Comparison of ENCODE assay signal across 1 cellular context in the genomic region with DNA sequence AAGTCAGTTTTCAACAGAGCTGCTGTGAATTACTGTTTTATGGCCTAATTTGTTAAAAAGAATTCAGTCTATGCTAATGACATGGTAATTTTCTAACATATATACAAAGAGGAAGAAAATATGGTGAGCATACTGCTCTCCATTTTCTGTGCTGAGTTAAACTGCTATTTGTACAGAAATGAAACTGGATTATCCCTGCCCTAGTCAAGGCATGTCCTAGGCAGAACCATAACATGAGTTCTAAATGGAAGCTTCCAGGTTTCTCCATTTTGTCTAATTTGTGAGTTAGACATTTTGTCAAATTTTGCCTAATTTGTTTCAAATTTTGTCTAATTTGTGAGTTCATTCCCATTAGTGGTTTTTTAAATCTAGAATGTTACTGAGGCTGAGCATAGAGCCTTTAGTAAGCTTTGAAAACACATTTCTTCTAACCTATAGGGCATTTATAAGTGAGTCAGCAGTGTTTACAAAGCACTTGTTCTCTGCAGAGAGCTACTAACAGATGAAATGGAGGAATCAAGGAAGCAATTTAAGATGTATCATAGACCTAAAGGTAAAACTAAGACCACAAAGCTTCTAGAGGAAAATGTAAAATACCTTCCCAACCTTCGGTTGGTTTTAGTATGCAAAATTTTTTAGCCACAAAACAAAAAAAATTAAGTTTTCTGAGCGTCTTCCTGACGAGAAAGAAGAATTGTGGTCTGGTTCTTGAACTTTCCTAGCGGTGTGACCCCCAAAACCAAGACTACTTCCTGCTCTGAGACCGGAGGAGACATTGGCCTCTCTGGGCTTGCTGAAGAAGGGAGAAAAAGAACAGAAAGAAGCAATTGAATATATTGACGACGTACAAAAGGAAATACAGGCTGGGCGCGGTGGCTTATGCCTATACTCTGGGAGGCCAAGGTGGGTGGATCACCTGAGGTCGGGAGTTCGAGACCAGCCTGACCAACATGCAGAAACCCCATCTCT.
TF ChIP-seq lines count a peak whose summit lies in the region.

No MANE protein-coding gene starts in this region.

TF ChIP-seq in HepG2, 621 proteins besides CTCF, POLR2A, EP300 and RAD21:
- TF ChIP-seq USF2 (IDR thresholded peaks at IDR 0.05; ENCODE audit: low read depth, low read length) = no peak
- TF ChIP-seq USF2 (CRISPR knock-in tag; IDR thresholded peaks at IDR 0.05; ENCODE audit: borderline replicate concordance) = no peak
- TF ChIP-seq ZNF563 (CRISPR knock-in tag; IDR thresholded peaks at IDR 0.05) = no peak
- no peak for TF ChIP-seq ZMAT3 (CRISPR knock-in tag; conservative IDR thresholded peaks at IDR 0.05)
- TF ChIP-seq SP1 (IDR thresholded peaks at IDR 0.05) = no peak
- no peak for TF ChIP-seq SP1 (CRISPR knock-in tag; IDR thresholded peaks at IDR 0.05)
- no peak for TF ChIP-seq MEIS2 (CRISPR knock-in tag; IDR thresholded peaks at IDR 0.05)
- TF ChIP-seq AKNA (CRISPR knock-in tag; IDR thresholded peaks at IDR 0.05; ENCODE audit: borderline replicate concordance) = no peak
- TF ChIP-seq, protein P1, sequence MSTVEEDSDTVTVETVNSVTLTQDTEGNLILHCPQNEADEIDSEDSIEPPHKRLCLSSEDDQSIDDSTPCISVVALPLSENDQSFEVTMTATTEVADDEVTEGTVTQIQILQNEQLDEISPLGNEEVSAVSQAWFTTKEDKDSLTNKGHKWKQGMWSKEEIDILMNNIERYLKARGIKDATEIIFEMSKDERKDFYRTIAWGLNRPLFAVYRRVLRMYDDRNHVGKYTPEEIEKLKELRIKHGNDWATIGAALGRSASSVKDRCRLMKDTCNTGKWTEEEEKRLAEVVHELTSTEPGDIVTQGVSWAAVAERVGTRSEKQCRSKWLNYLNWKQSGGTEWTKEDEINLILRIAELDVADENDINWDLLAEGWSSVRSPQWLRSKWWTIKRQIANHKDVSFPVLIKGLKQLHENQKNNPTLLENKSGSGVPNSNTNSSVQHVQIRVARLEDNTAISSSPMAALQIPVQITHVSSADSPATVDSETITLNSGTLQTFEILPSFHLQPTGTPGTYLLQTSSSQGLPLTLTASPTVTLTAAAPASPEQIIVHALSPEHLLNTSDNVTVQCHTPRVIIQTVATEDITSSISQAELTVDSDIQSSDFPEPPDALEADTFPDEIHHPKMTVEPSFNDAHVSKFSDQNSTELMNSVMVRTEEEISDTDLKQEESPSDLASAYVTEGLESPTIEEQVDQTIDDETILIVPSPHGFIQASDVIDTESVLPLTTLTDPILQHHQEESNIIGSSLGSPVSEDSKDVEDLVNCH (CRISPR knock-in tag; IDR thresholded peaks at IDR 0.05) = no peak
- TF ChIP-seq ZKSCAN5 (CRISPR knock-in tag; IDR thresholded peaks at IDR 0.05) = no peak
- no peak for TF ChIP-seq ZNF451 (CRISPR knock-in tag; IDR thresholded peaks at IDR 0.05)
- no peak for TF ChIP-seq ZNF484 (CRISPR knock-in tag; IDR thresholded peaks at IDR 0.05; ENCODE audit: borderline replicate concordance, low read depth)
- TF ChIP-seq MAFK (conservative IDR thresholded peaks at IDR 0.05 in 1 of 2, IDR thresholded peaks at IDR 0.05 in 1 of 2; ENCODE audit: low read length in 2 of 2) = no peak
- TF ChIP-seq HNRNPK (IDR thresholded peaks at IDR 0.05; ENCODE audit: low read depth, low read length, poor library complexity, severe bottlenecking) = no peak
- no peak for TF ChIP-seq ZNF3 (CRISPR knock-in tag; IDR thresholded peaks at IDR 0.05)
- TF ChIP-seq ZNF205 (CRISPR knock-in tag; IDR thresholded peaks at IDR 0.05) = no peak
- no peak for TF ChIP-seq THRA (CRISPR knock-in tag; IDR thresholded peaks at IDR 0.05; ENCODE audit: borderline replicate concordance)
- TF ChIP-seq MEIS1 (CRISPR knock-in tag; IDR thresholded peaks at IDR 0.05; ENCODE audit: borderline replicate concordance) = no peak
- TF ChIP-seq TFE3 (CRISPR knock-in tag; IDR thresholded peaks at IDR 0.05) = no peak
- TF ChIP-seq ZNF891 (CRISPR knock-in tag; IDR thresholded peaks at IDR 0.05) = no peak
- TF ChIP-seq SMAD1 (CRISPR knock-in tag; IDR thresholded peaks at IDR 0.05; ENCODE audit: borderline replicate concordance, low read depth) = no peak
